ENCODE assay signal across 14 cellular contexts in genomic region chr11:68042219-68043028, GRCh38. TPM values are rescaled to one million over a fixed set of nuclear protein-coding genes. Genes with fewer than 3 reads are reported as not detected.
DNase-seq lines count a peak whose midpoint lies in the region; ATAC-seq and TF ChIP-seq lines count a peak whose summit lies in the region.
"Had no signal": no experiment of that assay in that cellular context is flagged by ENCODE, and none has a peak within 500 bp of the region (broad histone marks: within the 10 kb centered on the region; RNA-seq: fewer than 3 reads in every experiment).

No MANE protein-coding gene starts in this region.

- peak overlapping the region in 2 of 3 donors; percentile 55 to 65 for H3K27ac Mint-ChIP-seq in CD4-positive, CD25-positive, alpha-beta regulatory T cell

- TF ChIP-seq CTCF in brain microvascular endothelial cell (IDR thresholded peaks at IDR 0.05; ENCODE audit: low read depth, low read length, missing control alignments) (peak; percentile 2), sigmoid colon (IDR thresholded peaks at IDR 0.05) (no peak)

- no peak overlapping the region for H3K4me3 Mint-ChIP-seq in CD4-positive, CD25-positive, alpha-beta regulatory T cell

- H3K4me3 ChIP-seq in CD4-positive, CD25-positive, alpha-beta regulatory T cell (ENCODE audit: low read depth, low read length), result no peak overlapping the region
- H3K4me3 ChIP-seq in brain microvascular endothelial cell (ENCODE audit: low read depth, low read length) (no peak overlapping the region), sigmoid colon (no peak overlapping the region)
- H3K4me3 ChIP-seq: HAP-1, psoas muscle had no signal

- H3K36me3 ChIP-seq in CD4-positive, CD25-positive, alpha-beta regulatory T cell (ENCODE audit: control insufficient read depth, insufficient read depth, low read length), result peaks cover 21% of the 10 kb centered on the region
- peaks cover 45% of the 10 kb centered on the region for H3K36me3 ChIP-seq in brain microvascular endothelial cell (replicated peaks)
- peaks cover 0 to 48% (median 28%) of the 10 kb centered on the region in 4 donors for H3K36me3 ChIP-seq in sigmoid colon

- no peaks in the 10 kb centered on the region for H3K27me3 Mint-ChIP-seq in CD4-positive, CD25-positive, alpha-beta regulatory T cell
- H3K27me3 Mint-ChIP-seq: activated naive CD8-positive, alpha-beta T cell treated with anti-CD3 and anti-CD28 coated beads for 36 hours had no signal

- H3K9me3 ChIP-seq in CD4-positive, CD25-positive, alpha-beta regulatory T cell (ENCODE audit: control insufficient read depth in 2 of 2, low read length in 2 of 2), result no peaks in the 10 kb centered on the region
- no peaks in the 10 kb centered on the region for H3K9me3 ChIP-seq in sigmoid colon
- H3K9me3 ChIP-seq: HAP-1, psoas muscle had no signal

- peaks cover 0 to 21% (median 5%) of the 10 kb centered on the region in 4 donors for H3K4me1 Mint-ChIP-seq in CD4-positive, CD25-positive, alpha-beta regulatory T cell

- in situ Hi-C loops in brain microvascular endothelial cell (cut with HindIII; ENCODE audit: low pct_ligation_motif_present, low sequenced_read_pairs), result no loop called here

- TF ChIP-seq EP300 in sigmoid colon (IDR thresholded peaks at IDR 0.05), result no peak

- H3K27me3 ChIP-seq in CD4-positive, CD25-positive, alpha-beta regulatory T cell (ENCODE audit: control insufficient read depth, insufficient read depth, low read length), result no peaks in the 10 kb centered on the region
- no peaks in the 10 kb centered on the region for H3K27me3 ChIP-seq in brain microvascular endothelial cell (replicated peaks)
- H3K27me3 ChIP-seq in sigmoid colon, result no peaks in the 10 kb centered on the region

- peaks cover 3% of the 10 kb centered on the region for H3K36me3 Mint-ChIP-seq in CD4-positive, CD25-positive, alpha-beta regulatory T cell

- 92 to 93% methylated on average over 27 of the region's 27 CpGs for WGBS in sigmoid colon, 2 donors

- no peak for DNase-seq in CD4-positive, CD25-positive, alpha-beta regulatory T cell
- DNase-seq in HuH-7 (ENCODE audit: low spot score) (peak; percentile 76), brain microvascular endothelial cell (no peak), sigmoid colon (peak; percentile 62), germinal center (ENCODE audit: low spot score) (no peak), NCI-H2196 (lab: John Stamatoyannopoulos, UW; ENCODE audit: unreplicated experiment) (no peak)
- DNase-seq: activated naive CD8-positive, alpha-beta T cell treated with anti-CD3 and anti-CD28 coated beads for 36 hours; COR-L47; kidney glomerular epithelial cell; NCI-H2081 treated with DMSO at 0.1 percent for 48 hours; NCI-H82 had no signal

- no peak for TF ChIP-seq POLR2A in sigmoid colon (IDR thresholded peaks at IDR 0.05)

- intact Hi-C loops in sigmoid colon (cut with DNase I), result no loop called here

- H3K4me1 ChIP-seq in CD4-positive, CD25-positive, alpha-beta regulatory T cell (ENCODE audit: control insufficient read depth, insufficient read depth, low read length, poor library complexity, severe bottlenecking), result peaks cover 42% of the 10 kb centered on the region
- H3K4me1 ChIP-seq in sigmoid colon, result peaks cover 0 to 53% (median 41%) of the 10 kb centered on the region in 4 donors

- H3K9me3 Mint-ChIP-seq in CD4-positive, CD25-positive, alpha-beta regulatory T cell, result no peaks in the 10 kb centered on the region
- H3K9me3 Mint-ChIP-seq: activated naive CD8-positive, alpha-beta T cell treated with anti-CD3 and anti-CD28 coated beads for 36 hours had no signal

- peak overlapping the region; percentile 80 for H3K27ac ChIP-seq in CD4-positive, CD25-positive, alpha-beta regulatory T cell (ENCODE audit: insufficient read depth, low read length, poor library complexity, severe bottlenecking)
- H3K27ac ChIP-seq in brain microvascular endothelial cell, result peak overlapping the region; percentile 82
- peak overlapping the region; percentile 28 to 91 (median 88) for H3K27ac ChIP-seq in sigmoid colon
- H3K27ac ChIP-seq: psoas muscle had no signal

- no peak for ATAC-seq in CD4-positive, CD25-positive, alpha-beta regulatory T cell (ENCODE audit: low read depth in 2 of 2)
- ATAC-seq in GM19324 (IDR thresholded peaks at IDR 0.05; ENCODE audit: low FRiP score, unreplicated experiment), result no peak
- ATAC-seq: psoas muscle had no signal

RNA-seq across cellular contexts. Expression of gene TCIRG1, which starts 3.6 kb away (rescaled TPM):
- total RNA-seq in CD4-positive, CD25-positive, alpha-beta regulatory T cell, result 290 TPM
- polyA plus RNA-seq in CD4-positive, CD25-positive, alpha-beta regulatory T cell, result 10 to 100 TPM; 33.3 to 63.2 (median 46.2) TPM
- 100 to 1,000 TPM in 1 of 4 donors, 10 to 100 TPM in 3; 69.9 to 147 (median 81.9) TPM for total RNA-seq in sigmoid colon
- polyA plus RNA-seq in sigmoid colon, result 100 to 1,000 TPM in 1 of 3 donors, 10 to 100 TPM in 2; 15.0 to 276 (median 23.6) TPM

RNA-seq across cellular contexts. Expression of gene NDUFS8, which starts 11.9 kb away (rescaled TPM):
- 66.6 TPM for total RNA-seq in CD4-positive, CD25-positive, alpha-beta regulatory T cell
- polyA plus RNA-seq in CD4-positive, CD25-positive, alpha-beta regulatory T cell, result 100 to 1,000 TPM; 142 to 166 (median 152) TPM
- total RNA-seq in sigmoid colon, result 100 to 1,000 TPM; 174 to 255 (median 212) TPM
- 100 to 1,000 TPM; 149 to 168 (median 164) TPM for polyA plus RNA-seq in sigmoid colon

RNA-seq across cellular contexts. Expression of gene ALDH3B1, which starts 32.3 kb away (rescaled TPM):
- not detected for total RNA-seq in CD4-positive, CD25-positive, alpha-beta regulatory T cell
- polyA plus RNA-seq in CD4-positive, CD25-positive, alpha-beta regulatory T cell, result not detected
- total RNA-seq in sigmoid colon, result 10 to 100 TPM in 3 of 4 donors, 1 to 10 TPM in 1; 9.4 to 14.7 (median 11.7) TPM
- 10 to 100 TPM in 1 of 3 donors, 1 to 10 TPM in 2; 6.2 to 11.0 (median 7.8) TPM for polyA plus RNA-seq in sigmoid colon
- total RNA-seq: activated naive CD8-positive, alpha-beta T cell treated with anti-CD3 and anti-CD28 coated beads for 36 hours had no signal

RNA-seq across cellular contexts. Expression of gene UNC93B1, which starts 38.5 kb away (rescaled TPM):
- total RNA-seq in CD4-positive, CD25-positive, alpha-beta regulatory T cell, result 19.0 TPM
- 10 to 100 TPM; 12.8 to 16.0 (median 13.9) TPM for polyA plus RNA-seq in CD4-positive, CD25-positive, alpha-beta regulatory T cell
- total RNA-seq in sigmoid colon, result 10 to 100 TPM; 24.7 to 27.6 (median 25.6) TPM
- polyA plus RNA-seq in sigmoid colon, result 10 to 100 TPM; 11.4 to 52.7 (median 11.6) TPM

Comparison
In these comparisons a context has a peak if more than half of its experiments do, and no peak if none do; other contexts are left out.
1. DNase-seq: peak in HuH-7 (single experiment) and sigmoid colon (single experiment); none in CD4-positive, CD25-positive, alpha-beta regulatory T cell (0 of 3), brain microvascular endothelial cell (single experiment), germinal center (single experiment) and NCI-H2196 (single experiment).
2. RNA of gene ALDH3B1, which starts 32.3 kb away (total RNA-seq): 9.4 to 14.7 TPM in sigmoid colon; not detected in CD4-positive, CD25-positive, alpha-beta regulatory T cell (single experiment); every median in the first group is over 10 times any median in the second.
3. Peak in every context shown above with its lines, with median percentiles within 50 percentile points of each other: H3K27ac ChIP-seq.